Comparison of ENCODE assay signal across 1 cellular context in the genomic region with DNA sequence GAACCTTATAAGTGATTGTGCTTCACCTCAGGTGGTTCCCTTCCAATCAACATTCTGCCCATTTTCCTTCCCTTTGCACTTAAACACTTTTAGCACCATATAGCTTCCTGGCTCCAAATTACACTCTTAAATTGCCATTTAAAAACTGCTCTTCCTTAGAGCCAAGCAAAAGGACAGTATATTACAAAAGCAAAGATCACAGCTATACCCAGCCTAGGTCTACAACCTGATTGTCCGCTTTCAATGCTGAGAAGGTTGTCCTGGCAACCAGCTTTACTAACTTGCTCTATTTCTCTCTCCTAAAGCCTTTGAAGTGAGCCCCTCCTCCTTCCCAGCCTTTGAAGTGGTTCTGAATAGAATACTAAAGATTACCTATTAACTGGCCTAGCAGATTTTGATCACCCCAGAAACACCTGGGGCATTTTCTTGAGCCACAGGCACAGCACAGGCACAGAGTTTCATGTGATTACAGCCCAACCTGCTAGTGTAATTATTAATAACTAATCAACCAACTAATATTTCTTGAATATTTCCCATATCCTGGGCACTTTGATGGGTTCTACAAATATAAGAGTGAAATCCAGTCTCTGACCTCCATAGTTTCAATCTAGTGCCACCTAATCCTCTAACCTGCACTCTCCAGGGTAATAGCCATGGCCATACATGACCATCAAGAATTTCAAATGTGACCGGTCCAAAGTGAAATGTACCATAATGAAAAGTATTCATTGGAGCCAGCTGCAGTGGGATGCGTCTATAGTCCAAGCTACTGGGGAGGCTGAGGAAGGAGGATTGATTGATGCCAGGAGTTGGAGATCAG.
TF ChIP-seq lines count a peak whose summit lies in the region.

No MANE protein-coding gene starts in this region.

TF ChIP-seq in GM12878, 131 proteins besides CTCF, POLR2A, EP300 and RAD21 (continued from another document):
- TF ChIP-seq, protein P1, sequence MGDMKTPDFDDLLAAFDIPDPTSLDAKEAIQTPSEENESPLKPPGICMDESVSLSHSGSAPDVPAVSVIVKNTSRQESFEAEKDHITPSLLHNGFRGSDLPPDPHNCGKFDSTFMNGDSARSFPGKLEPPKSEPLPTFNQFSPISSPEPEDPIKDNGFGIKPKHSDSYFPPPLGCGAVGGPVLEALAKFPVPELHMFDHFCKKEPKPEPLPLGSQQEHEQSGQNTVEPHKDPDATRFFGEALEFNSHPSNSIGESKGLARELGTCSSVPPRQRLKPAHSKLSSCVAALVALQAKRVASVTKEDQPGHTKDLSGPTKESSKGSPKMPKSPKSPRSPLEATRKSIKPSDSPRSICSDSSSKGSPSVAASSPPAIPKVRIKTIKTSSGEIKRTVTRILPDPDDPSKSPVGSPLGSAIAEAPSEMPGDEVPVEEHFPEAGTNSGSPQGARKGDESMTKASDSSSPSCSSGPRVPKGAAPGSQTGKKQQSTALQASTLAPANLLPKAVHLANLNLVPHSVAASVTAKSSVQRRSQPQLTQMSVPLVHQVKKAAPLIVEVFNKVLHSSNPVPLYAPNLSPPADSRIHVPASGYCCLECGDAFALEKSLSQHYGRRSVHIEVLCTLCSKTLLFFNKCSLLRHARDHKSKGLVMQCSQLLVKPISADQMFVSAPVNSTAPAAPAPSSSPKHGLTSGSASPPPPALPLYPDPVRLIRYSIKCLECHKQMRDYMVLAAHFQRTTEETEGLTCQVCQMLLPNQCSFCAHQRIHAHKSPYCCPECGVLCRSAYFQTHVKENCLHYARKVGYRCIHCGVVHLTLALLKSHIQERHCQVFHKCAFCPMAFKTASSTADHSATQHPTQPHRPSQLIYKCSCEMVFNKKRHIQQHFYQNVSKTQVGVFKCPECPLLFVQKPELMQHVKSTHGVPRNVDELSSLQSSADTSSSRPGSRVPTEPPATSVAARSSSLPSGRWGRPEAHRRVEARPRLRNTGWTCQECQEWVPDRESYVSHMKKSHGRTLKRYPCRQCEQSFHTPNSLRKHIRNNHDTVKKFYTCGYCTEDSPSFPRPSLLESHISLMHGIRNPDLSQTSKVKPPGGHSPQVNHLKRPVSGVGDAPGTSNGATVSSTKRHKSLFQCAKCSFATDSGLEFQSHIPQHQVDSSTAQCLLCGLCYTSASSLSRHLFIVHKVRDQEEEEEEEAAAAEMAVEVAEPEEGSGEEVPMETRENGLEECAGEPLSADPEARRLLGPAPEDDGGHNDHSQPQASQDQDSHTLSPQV (IDR thresholded peaks at IDR 0.05), result no peak
- TF ChIP-seq, protein P2, sequence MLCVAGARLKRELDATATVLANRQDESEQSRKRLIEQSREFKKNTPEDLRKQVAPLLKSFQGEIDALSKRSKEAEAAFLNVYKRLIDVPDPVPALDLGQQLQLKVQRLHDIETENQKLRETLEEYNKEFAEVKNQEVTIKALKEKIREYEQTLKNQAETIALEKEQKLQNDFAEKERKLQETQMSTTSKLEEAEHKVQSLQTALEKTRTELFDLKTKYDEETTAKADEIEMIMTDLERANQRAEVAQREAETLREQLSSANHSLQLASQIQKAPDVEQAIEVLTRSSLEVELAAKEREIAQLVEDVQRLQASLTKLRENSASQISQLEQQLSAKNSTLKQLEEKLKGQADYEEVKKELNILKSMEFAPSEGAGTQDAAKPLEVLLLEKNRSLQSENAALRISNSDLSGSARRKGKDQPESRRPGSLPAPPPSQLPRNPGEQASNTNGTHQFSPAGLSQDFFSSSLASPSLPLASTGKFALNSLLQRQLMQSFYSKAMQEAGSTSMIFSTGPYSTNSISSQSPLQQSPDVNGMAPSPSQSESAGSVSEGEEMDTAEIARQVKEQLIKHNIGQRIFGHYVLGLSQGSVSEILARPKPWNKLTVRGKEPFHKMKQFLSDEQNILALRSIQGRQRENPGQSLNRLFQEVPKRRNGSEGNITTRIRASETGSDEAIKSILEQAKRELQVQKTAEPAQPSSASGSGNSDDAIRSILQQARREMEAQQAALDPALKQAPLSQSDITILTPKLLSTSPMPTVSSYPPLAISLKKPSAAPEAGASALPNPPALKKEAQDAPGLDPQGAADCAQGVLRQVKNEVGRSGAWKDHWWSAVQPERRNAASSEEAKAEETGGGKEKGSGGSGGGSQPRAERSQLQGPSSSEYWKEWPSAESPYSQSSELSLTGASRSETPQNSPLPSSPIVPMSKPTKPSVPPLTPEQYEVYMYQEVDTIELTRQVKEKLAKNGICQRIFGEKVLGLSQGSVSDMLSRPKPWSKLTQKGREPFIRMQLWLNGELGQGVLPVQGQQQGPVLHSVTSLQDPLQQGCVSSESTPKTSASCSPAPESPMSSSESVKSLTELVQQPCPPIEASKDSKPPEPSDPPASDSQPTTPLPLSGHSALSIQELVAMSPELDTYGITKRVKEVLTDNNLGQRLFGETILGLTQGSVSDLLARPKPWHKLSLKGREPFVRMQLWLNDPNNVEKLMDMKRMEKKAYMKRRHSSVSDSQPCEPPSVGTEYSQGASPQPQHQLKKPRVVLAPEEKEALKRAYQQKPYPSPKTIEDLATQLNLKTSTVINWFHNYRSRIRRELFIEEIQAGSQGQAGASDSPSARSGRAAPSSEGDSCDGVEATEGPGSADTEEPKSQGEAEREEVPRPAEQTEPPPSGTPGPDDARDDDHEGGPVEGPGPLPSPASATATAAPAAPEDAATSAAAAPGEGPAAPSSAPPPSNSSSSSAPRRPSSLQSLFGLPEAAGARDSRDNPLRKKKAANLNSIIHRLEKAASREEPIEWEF (IDR thresholded peaks at IDR 0.05; ENCODE audit: insufficient replicate concordance, low read depth, low read length), result peak; percentile 57
- TF ChIP-seq, protein P3, sequence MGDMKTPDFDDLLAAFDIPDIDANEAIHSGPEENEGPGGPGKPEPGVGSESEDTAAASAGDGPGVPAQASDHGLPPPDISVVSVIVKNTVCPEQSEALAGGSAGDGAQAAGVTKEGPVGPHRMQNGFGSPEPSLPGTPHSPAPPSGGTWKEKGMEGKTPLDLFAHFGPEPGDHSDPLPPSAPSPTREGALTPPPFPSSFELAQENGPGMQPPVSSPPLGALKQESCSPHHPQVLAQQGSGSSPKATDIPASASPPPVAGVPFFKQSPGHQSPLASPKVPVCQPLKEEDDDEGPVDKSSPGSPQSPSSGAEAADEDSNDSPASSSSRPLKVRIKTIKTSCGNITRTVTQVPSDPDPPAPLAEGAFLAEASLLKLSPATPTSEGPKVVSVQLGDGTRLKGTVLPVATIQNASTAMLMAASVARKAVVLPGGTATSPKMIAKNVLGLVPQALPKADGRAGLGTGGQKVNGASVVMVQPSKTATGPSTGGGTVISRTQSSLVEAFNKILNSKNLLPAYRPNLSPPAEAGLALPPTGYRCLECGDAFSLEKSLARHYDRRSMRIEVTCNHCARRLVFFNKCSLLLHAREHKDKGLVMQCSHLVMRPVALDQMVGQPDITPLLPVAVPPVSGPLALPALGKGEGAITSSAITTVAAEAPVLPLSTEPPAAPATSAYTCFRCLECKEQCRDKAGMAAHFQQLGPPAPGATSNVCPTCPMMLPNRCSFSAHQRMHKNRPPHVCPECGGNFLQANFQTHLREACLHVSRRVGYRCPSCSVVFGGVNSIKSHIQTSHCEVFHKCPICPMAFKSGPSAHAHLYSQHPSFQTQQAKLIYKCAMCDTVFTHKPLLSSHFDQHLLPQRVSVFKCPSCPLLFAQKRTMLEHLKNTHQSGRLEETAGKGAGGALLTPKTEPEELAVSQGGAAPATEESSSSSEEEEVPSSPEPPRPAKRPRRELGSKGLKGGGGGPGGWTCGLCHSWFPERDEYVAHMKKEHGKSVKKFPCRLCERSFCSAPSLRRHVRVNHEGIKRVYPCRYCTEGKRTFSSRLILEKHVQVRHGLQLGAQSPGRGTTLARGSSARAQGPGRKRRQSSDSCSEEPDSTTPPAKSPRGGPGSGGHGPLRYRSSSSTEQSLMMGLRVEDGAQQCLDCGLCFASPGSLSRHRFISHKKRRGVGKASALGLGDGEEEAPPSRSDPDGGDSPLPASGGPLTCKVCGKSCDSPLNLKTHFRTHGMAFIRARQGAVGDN (IDR thresholded peaks at IDR 0.05), result peak; percentile 26; the same call in 1 of the 2 replicates
- TF ChIP-seq ASH2L (IDR thresholded peaks at IDR 0.05; ENCODE audit: borderline replicate concordance, low read depth) (no peak), JUND (IDR thresholded peaks at IDR 0.05; ENCODE audit: low read depth, low read length) (no peak), BHLHE40 (IDR thresholded peaks at IDR 0.05; ENCODE audit: borderline replicate concordance in 1 of 2, low read depth in 2 of 2, low read length in 1 of 2) (peak; percentile 6 to 23; a peak in 1 of 4 replicates), MXI1 (IDR thresholded peaks at IDR 0.05; ENCODE audit: low read depth, low read length) (peak; percentile 72), TCF7 (IDR thresholded peaks at IDR 0.05; ENCODE audit: borderline replicate concordance) (0 out of 2 replicates have a peak, but pooled peaks have one; percentile 8), HDGF (IDR thresholded peaks at IDR 0.05) (peak; percentile 35; the same call in 1 of the 2 replicates), NR2F1 (conservative IDR thresholded peaks at IDR 0.05) (peak; percentile 22; the same call in 1 of the 2 replicates)
- TF ChIP-seq, protein P4, sequence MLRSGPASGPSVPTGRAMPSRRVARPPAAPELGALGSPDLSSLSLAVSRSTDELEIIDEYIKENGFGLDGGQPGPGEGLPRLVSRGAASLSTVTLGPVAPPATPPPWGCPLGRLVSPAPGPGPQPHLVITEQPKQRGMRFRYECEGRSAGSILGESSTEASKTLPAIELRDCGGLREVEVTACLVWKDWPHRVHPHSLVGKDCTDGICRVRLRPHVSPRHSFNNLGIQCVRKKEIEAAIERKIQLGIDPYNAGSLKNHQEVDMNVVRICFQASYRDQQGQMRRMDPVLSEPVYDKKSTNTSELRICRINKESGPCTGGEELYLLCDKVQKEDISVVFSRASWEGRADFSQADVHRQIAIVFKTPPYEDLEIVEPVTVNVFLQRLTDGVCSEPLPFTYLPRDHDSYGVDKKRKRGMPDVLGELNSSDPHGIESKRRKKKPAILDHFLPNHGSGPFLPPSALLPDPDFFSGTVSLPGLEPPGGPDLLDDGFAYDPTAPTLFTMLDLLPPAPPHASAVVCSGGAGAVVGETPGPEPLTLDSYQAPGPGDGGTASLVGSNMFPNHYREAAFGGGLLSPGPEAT (IDR thresholded peaks at IDR 0.05; ENCODE audit: low read depth), result peak; percentile 38; the same call in 1 of the 2 replicates
TF ChIP-seq in GM12878: peak in this region for 14.
